9 cellular contexts compared by ENCODE assay signal in genomic region chr17:30886187-30886586, GRCh38.
"Had no signal": no experiment of that assay in that cellular context is flagged by ENCODE, and none has a peak within 500 bp of the region (broad histone marks: within the 10 kb centered on the region; RNA-seq: fewer than 3 reads in every experiment).

No MANE protein-coding gene starts in this region.

- H3K4me2 ChIP-seq: GM23338 had no signal

- DNase-seq: H7, IMR-90, KG1 had no signal

- H3K4me3 Mint-ChIP-seq: GM23338 had no signal

- H3K4me1 ChIP-seq: HAP-1 had no signal

- H3K9me3 Mint-ChIP-seq: GM23338 had no signal

- ATAC-seq: GM23338, HCT116, K562 had no signal

- H3K27ac Mint-ChIP-seq: GM23338 had no signal

- H3K4me3 ChIP-seq: GM23338, HAP-1, K562 had no signal

- H3K9me3 ChIP-seq: HAP-1 had no signal

- FAIRE-seq: H1, HTR-8/SVneo, K562 had no signal

- H3K4me1 Mint-ChIP-seq: GM23338 had no signal
